1 cellular context compared by ENCODE assay signal in genomic region chr20:44582321-44583025, GRCh38.
TF ChIP-seq lines count a peak whose summit lies in the region.

PKIG (plus strand) TSS chr20:44582579; CDS start chr20:44614557, 31,978 bp downstream.

TF ChIP-seq in HEK293, 187 proteins besides CTCF, POLR2A, EP300 and RAD21 (continued from another document):
- TF ChIP-seq RBAK (tag by site-specific recombination; IDR thresholded peaks at IDR 0.05) (no peak), ZNF138 (tag by site-specific recombination; IDR thresholded peaks at IDR 0.05; ENCODE audit: borderline replicate concordance) (no peak), ZNF701 (tag by site-specific recombination; IDR thresholded peaks at IDR 0.05) (no peak), ZNF155 (tag by site-specific recombination; IDR thresholded peaks at IDR 0.05) (no peak), ZBTB7A (tag by site-specific recombination; IDR thresholded peaks at IDR 0.05; ENCODE audit: low read depth) (no peak), ZBTB17 (tag by site-specific recombination; IDR thresholded peaks at IDR 0.05) (peak; percentile 58; the same call in 1 of the 2 replicates), ZNF626 (tag by site-specific recombination; IDR thresholded peaks at IDR 0.05) (no peak), ZNF280D (tag by site-specific recombination; IDR thresholded peaks at IDR 0.05) (no peak), ZSCAN4 (tag by site-specific recombination; IDR thresholded peaks at IDR 0.05) (no peak), ZNF335 (tag by site-specific recombination; conservative IDR thresholded peaks at IDR 0.05) (0 out of 2 replicates have a peak, but pooled peaks have one; percentile 43), ZXDB (tag by site-specific recombination; IDR thresholded peaks at IDR 0.05) (no peak), ZBTB10 (tag by site-specific recombination; IDR thresholded peaks at IDR 0.05) (no peak), ZBTB1 (tag by site-specific recombination; IDR thresholded peaks at IDR 0.05) (no peak), ZNF426 (tag by site-specific recombination; IDR thresholded peaks at IDR 0.05) (no peak), ZNF133 (tag by site-specific recombination; IDR thresholded peaks at IDR 0.05) (no peak), ZNF707 (tag by site-specific recombination; IDR thresholded peaks at IDR 0.05) (no peak), ZNF362 (tag by site-specific recombination; IDR thresholded peaks at IDR 0.05) (no peak), GFI1B (tag by site-specific recombination; IDR thresholded peaks at IDR 0.05) (no peak), ZNF76 (tag by site-specific recombination; IDR thresholded peaks at IDR 0.05; ENCODE audit: borderline replicate concordance, low read depth) (0 out of 2 replicates have a peak, but pooled peaks have one; percentile 15), IKZF3 (tag by site-specific recombination; IDR thresholded peaks at IDR 0.05) (peak; percentile 68), ZNF623 (tag by site-specific recombination; IDR thresholded peaks at IDR 0.05) (no peak), ZNF169 (tag by site-specific recombination; IDR thresholded peaks at IDR 0.05) (no peak), ZNF529 (tag by site-specific recombination; IDR thresholded peaks at IDR 0.05; ENCODE audit: insufficient replicate concordance) (no peak), ZNF324 (tag by site-specific recombination; IDR thresholded peaks at IDR 0.05) (no peak), ZNF560 (tag by site-specific recombination; IDR thresholded peaks at IDR 0.05; ENCODE audit: borderline replicate concordance) (no peak), ZFP69B (tag by site-specific recombination; IDR thresholded peaks at IDR 0.05) (no peak), ZSCAN16 (tag by site-specific recombination; IDR thresholded peaks at IDR 0.05) (no peak), KLF10 (tag by site-specific recombination; IDR thresholded peaks at IDR 0.05) (no peak)
